Comparison of ENCODE assay signal across 10 cellular contexts in the genomic region with DNA sequence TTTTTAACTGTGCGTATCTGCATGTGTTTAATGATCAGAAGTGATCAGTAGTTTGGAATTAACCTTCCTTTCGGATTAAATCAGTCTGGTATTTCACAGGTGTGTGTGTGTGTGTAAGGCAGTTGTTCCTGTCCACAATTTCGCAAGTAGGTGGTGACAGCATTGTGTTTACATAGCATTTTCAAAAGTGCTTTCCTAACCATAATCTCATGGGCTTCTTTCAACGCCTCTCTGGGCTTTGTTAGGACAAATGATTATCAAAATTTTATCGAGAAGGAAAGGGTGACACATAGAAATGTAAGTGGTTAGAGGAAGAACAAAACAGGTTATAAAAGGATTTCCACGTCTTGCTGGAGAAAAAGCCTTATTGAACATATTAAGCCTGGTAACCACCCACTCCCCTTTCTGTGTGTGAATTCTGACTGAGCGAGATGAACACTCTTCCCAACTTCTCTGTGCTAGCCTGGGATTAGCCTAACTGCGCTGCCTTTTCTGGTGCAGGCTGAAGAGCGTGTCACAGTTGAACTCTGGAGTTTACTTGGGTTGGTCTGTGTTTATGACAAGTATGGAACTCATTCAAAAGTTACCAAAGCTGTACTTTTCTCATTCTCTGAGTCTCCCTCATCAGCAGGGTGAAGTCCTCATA.
DNase-seq lines count a peak whose midpoint lies in the region; ATAC-seq and TF ChIP-seq lines count a peak whose summit lies in the region.
"Had no signal": no experiment of that assay in that cellular context is flagged by ENCODE, and none has a peak within 500 bp of the region (broad histone marks: within the 10 kb centered on the region; RNA-seq: fewer than 3 reads in every experiment).

No MANE protein-coding gene starts in this region.

- POLR2A ChIA-PET in MCF 10A (lab: Yijun Ruan, JAX) = interaction anchor here (0.6 to 6.2 kb wide), 11 partner anchors 12 to 1221 kb away, joined by 3 to 85 read pairs (median 3); partner anchors contain the start of gene KLF6

- H3K27me3 Mint-ChIP-seq in MCF 10A (ENCODE audit: insufficient read depth, unreplicated experiment) = no peaks in the 10 kb centered on the region

- H3K4me1 ChIP-seq in left lung (peaks cover 24 to 49% of the 10 kb centered on the region in 2 donors), stomach (peaks cover 10 to 46% (median 32%) of the 10 kb centered on the region in 4 donors)

- no peak for TF ChIP-seq CTCF in MCF 10A (IDR thresholded peaks at IDR 0.05; ENCODE audit: unreplicated experiment)
- no peak for TF ChIP-seq CTCF in left lung (IDR thresholded peaks at IDR 0.05)
- no peak for TF ChIP-seq CTCF in stomach (IDR thresholded peaks at IDR 0.05)

- no TSS peak for BruUV-seq in MCF 10A (replicated peaks; lab: Mats Ljungman, UMichigan)

- ATAC-seq in left lung (peak; percentile 9), GM18502 (IDR thresholded peaks at IDR 0.05; ENCODE audit: poor library complexity, unreplicated experiment) (no peak)
- ATAC-seq: esophagus mucosa had no signal

- no peak overlapping the region for H3K4me3 ChIP-seq in left lung
- H3K4me3 ChIP-seq in stomach = no peak overlapping the region

- H3K9me3 ChIP-seq in left lung = no peaks in the 10 kb centered on the region
- H3K9me3 ChIP-seq in stomach = no peaks in the 10 kb centered on the region

- H3K36me3 ChIP-seq in left lung (no peaks in the 10 kb centered on the region), stomach (no peaks in the 10 kb centered on the region)

- H3K36me3 Mint-ChIP-seq in MCF 10A (ENCODE audit: insufficient read depth, unreplicated experiment) = no peaks in the 10 kb centered on the region

- H3K27ac ChIP-seq in left lung (peak overlapping the region; percentile 35 to 78), stomach (peak overlapping the region in 4 of 5 donors; percentile 52 to 86 (median 62))

- no peaks in the 10 kb centered on the region for H3K27me3 ChIP-seq in left lung
- no peaks in the 10 kb centered on the region for H3K27me3 ChIP-seq in stomach

- no peak for TF ChIP-seq EP300 in stomach (IDR thresholded peaks at IDR 0.05)

- peaks cover 39% of the 10 kb centered on the region for H3K4me1 Mint-ChIP-seq in MCF 10A (ENCODE audit: insufficient read depth, unreplicated experiment)

- peak; percentile 22 for DNase-seq in NCI-H146 treated with DMSO at 0.1 percent for 48 hours (lab: John Stamatoyannopoulos, UW; ENCODE audit: unreplicated experiment)
- DNase-seq in MCF 10A (ENCODE audit: unreplicated experiment) = peak; percentile 35
- no peak for DNase-seq in left lung
- no peak for DNase-seq in stomach
- no peak for DNase-seq in GF-D8 (lab: John Stamatoyannopoulos, UW)
- DNase-seq in activated T-cell treated with anti-CD3 and anti-CD28 coated beads for 4 hours = no peak
- no peak for DNase-seq in COR-L47 (lab: John Stamatoyannopoulos, UW)
- DNase-seq: NCI-H1436 treated with DMSO at 0.1 percent for 48 hours had no signal

- H3K27ac Mint-ChIP-seq in MCF 10A (ENCODE audit: low read depth, unreplicated experiment) = peak overlapping the region; percentile 78

- H3K4me3 Mint-ChIP-seq in MCF 10A (ENCODE audit: unreplicated experiment) = no peak overlapping the region

- WGBS in stomach, 5 donors = 39 to 53% (median 48%) methylated on average over 9 of the region's 9 CpGs

- TF ChIP-seq POLR2A in stomach (IDR thresholded peaks at IDR 0.05) = no peak

- CTCF ChIA-PET in MCF 10A (lab: Yijun Ruan, JAX) = interaction anchor here (0.6 to 1.0 kb wide), 4 partner anchors 12 to 303 kb away, joined by 3 to 4 read pairs (median 3); no protein-coding TSS in a partner anchor

- intact Hi-C loops in MCF 10A (cut with micrococcal nuclease) (loop anchor here (5.0 to 10.0 kb wide), 5 partner anchors 62 to 1210 kb away; no protein-coding TSS in a partner anchor), left lung (cut with DNase I) (no loop called here), stomach (cut with DNase I; ENCODE audit: low total_unique reads) (no loop called here)

- H3K9me3 Mint-ChIP-seq in MCF 10A (ENCODE audit: unreplicated experiment) = no peaks in the 10 kb centered on the region

Comparison
In these comparisons a context has a peak if more than half of its experiments do, and no peak if none do; other contexts are left out.
1. DNase-seq: peak in NCI-H146 treated with DMSO at 0.1 percent for 48 hours (single experiment) and MCF 10A (single experiment); none in left lung (0 of 2), stomach (single experiment), GF-D8 (single experiment), activated T-cell treated with anti-CD3 and anti-CD28 coated beads for 4 hours (single experiment) and COR-L47 (single experiment).